22 cellular contexts compared by ENCODE assay signal in the genomic region with DNA sequence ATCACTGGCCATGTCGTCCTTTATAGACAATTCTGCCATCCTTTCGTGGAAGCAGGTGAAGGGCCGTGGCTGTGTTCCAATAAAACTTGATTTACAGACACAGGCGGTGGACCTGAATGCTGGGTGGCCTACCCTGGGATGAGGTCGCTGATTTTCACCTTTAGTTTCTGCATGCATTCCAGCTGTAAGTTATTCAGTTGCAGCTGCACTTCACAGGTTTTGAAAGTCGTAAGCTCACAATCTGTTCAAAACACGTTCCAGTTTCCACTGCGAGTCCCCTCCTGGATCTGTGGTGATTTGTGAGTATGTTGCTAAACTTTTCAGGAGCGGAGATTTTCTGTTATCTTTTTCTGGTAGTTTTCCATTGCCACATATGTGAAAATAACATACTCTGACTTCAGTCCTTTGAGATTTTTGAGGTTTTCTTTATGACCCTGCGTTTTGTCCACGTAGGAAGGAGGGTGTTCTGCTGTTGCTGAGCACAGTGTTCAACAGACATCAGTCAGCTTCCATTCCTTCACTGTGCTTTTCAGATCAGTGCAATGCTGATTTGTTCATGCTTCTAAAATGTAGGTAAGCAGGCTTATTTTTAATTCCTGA.
DNase-seq lines count a peak whose midpoint lies in the region; ATAC-seq and TF ChIP-seq lines count a peak whose summit lies in the region.
"Had no signal": no experiment of that assay in that cellular context is flagged by ENCODE, and none has a peak within 500 bp of the region (broad histone marks: within the 10 kb centered on the region; RNA-seq: fewer than 3 reads in every experiment).

No MANE protein-coding gene starts in this region.

- H3K27ac ChIP-seq in psoas muscle = no peak overlapping the region
- H3K27ac ChIP-seq: parathyroid adenoma, sigmoid colon had no signal

- DNase-seq in EH (ENCODE audit: low read depth) (peak; percentile 80), RPMI7951 (ENCODE audit: low read depth) (peak; percentile 23), fibroblast of pulmonary artery (ENCODE audit: low read depth) (peak; percentile 45), renal cortical epithelial cell (ENCODE audit: low read depth) (peak; percentile 52), NCI-H2227 treated with DMSO at 0.1 percent for 48 hours (lab: John Stamatoyannopoulos, UW) (no peak), endothelial cell (ENCODE audit: low spot score) (no peak), psoas muscle (no peak)
- DNase-seq: activated T-cell treated with anti-CD3 and anti-CD28 coated beads, Interleukin-2, amount 50 U/mL, for 72 hours; CD8-positive, alpha-beta memory T cell; cortex of kidney; DMS53; HCEC 1CT; kidney glomerular epithelial cell; naive thymus-derived CD4-positive, alpha-beta T cell; NCI-H1930; NCI-H510A; sigmoid colon; stimulated activated CD4-positive, alpha-beta T cell treated with anti-CD3 and anti-CD28 coated beads, Interleukin-2, amount 100 ng/mL, for 24 hours; stimulated activated naive CD4-positive, alpha-beta T cell treated with Interleukin-2 at 50 U/mL for 16 hours had no signal

- no peaks in the 10 kb centered on the region for H3K36me3 Mint-ChIP-seq in endothelial cell (ENCODE audit: low read depth, unreplicated experiment)
- H3K36me3 Mint-ChIP-seq: CD8-positive, alpha-beta memory T cell; naive thymus-derived CD4-positive, alpha-beta T cell had no signal

- peaks cover 19% of the 10 kb centered on the region for H3K4me1 Mint-ChIP-seq in endothelial cell (ENCODE audit: unreplicated experiment)

- no peaks in the 10 kb centered on the region for H3K9me3 Mint-ChIP-seq in endothelial cell (ENCODE audit: unreplicated experiment)
- H3K9me3 Mint-ChIP-seq: activated naive CD4-positive, alpha-beta T cell treated with anti-CD3 and anti-CD28 coated beads, Interleukin-2, amount 50 U/mL, for 24 hours; activated T-cell treated with anti-CD3 and anti-CD28 coated beads, Interleukin-2, amount 50 U/mL, for 72 hours had no signal

- peaks cover 2% of the 10 kb centered on the region for H3K27me3 Mint-ChIP-seq in endothelial cell (ENCODE audit: unreplicated experiment)
- H3K27me3 Mint-ChIP-seq: activated naive CD4-positive, alpha-beta T cell treated with anti-CD3 and anti-CD28 coated beads, Interleukin-2, amount 50 U/mL, for 24 hours had no signal

- H3K4me1 ChIP-seq in psoas muscle = no peaks in the 10 kb centered on the region
- H3K4me1 ChIP-seq: parathyroid adenoma, sigmoid colon had no signal

- intact Hi-C loops in psoas muscle (cut with DNase I) = no loop called here

- H3K27me3 ChIP-seq in psoas muscle (ENCODE audit: insufficient read depth in 3 of 3, low read length in 2 of 3) = peaks cover 0 to 6% (median 3%) of the 10 kb centered on the region in 3 donors
- H3K27me3 ChIP-seq: sigmoid colon had no signal

- H3K27ac Mint-ChIP-seq in endothelial cell (ENCODE audit: unreplicated experiment) = no peak overlapping the region
- H3K27ac Mint-ChIP-seq: activated naive CD4-positive, alpha-beta T cell treated with anti-CD3 and anti-CD28 coated beads, Interleukin-2, amount 50 U/mL, for 24 hours; activated T-cell treated with anti-CD3 and anti-CD28 coated beads, Interleukin-2, amount 50 U/mL, for 72 hours; naive thymus-derived CD4-positive, alpha-beta T cell had no signal

- H3K4me3 Mint-ChIP-seq in endothelial cell (ENCODE audit: unreplicated experiment) = no peak overlapping the region
- H3K4me3 Mint-ChIP-seq: activated naive CD4-positive, alpha-beta T cell treated with anti-CD3 and anti-CD28 coated beads, Interleukin-2, amount 50 U/mL, for 24 hours; activated T-cell treated with anti-CD3 and anti-CD28 coated beads, Interleukin-2, amount 50 U/mL, for 72 hours; CD8-positive, alpha-beta memory T cell; naive thymus-derived CD4-positive, alpha-beta T cell had no signal

- WGBS in psoas muscle, 3 donors = 27 to 39% (median 36%) methylated on average over 11 of the region's 11 CpGs

- no peak overlapping the region for H3K4me3 ChIP-seq in fibroblast of pulmonary artery (replicated peaks; ENCODE audit: low read depth, low read length)
- H3K4me3 ChIP-seq in psoas muscle = no peak overlapping the region
- H3K4me3 ChIP-seq: sigmoid colon had no signal

- H3K9me3 ChIP-seq in psoas muscle = no peaks in the 10 kb centered on the region
- H3K9me3 ChIP-seq: sigmoid colon had no signal

- ATAC-seq in psoas muscle = no peak
- ATAC-seq: activated CD4-positive, CD25-positive, alpha-beta regulatory T cell treated with anti-CD3 and anti-CD28 coated beads, Interleukin-2, amount 50 U/mL, for 24 hours; activated T-cell treated with anti-CD3 and anti-CD28 coated beads, Interleukin-2, amount 50 U/mL, for 72 hours; naive thymus-derived CD4-positive, alpha-beta T cell had no signal

- no peaks in the 10 kb centered on the region for H3K36me3 ChIP-seq in psoas muscle (ENCODE audit: insufficient read depth in 1 of 2, low read depth in 1 of 2)
- H3K36me3 ChIP-seq: sigmoid colon had no signal

- TF ChIP-seq CTCF in fibroblast of pulmonary artery (IDR thresholded peaks at IDR 0.05; ENCODE audit: low read length, missing control alignments) = no peak
- no peak for TF ChIP-seq CTCF in endothelial cell (IDR thresholded peaks at IDR 0.05; ENCODE audit: unreplicated experiment)
- TF ChIP-seq CTCF in psoas muscle (IDR thresholded peaks at IDR 0.05) = no peak

Comparison
In these comparisons a context has a peak if more than half of its experiments do, and no peak if none do; other contexts are left out.
1. DNase-seq: peak in EH (single experiment), RPMI7951 (single experiment), fibroblast of pulmonary artery (single experiment) and renal cortical epithelial cell (single experiment); none in NCI-H2227 treated with DMSO at 0.1 percent for 48 hours (single experiment), endothelial cell (single experiment) and psoas muscle (0 of 2).